ENCODE assay signal across 20 cellular contexts in the genomic region with DNA sequence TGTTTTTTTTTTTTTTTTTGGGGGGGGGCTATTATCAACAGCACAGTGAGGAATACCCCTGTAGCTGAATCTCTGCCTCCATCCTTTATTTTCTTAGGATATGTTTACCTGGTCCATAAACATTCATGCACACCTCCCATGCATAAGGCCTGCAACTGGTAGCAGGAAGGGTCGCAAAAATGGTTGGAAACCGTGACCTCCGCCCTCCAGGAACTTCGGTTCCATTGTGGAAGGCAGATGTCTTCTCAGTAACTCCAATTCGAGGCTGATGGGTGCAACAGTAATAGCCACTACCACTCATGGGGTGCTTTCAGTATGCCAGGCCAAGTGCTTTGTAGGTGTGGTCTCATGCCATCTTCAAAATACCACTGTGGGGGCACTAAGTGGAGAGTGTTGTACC.
"Had no signal": no experiment of that assay in that cellular context is flagged by ENCODE, and none has a peak within 500 bp of the region (broad histone marks: within the 10 kb centered on the region; RNA-seq: fewer than 3 reads in every experiment).

No MANE protein-coding gene starts in this region.

- H3K4me1 ChIP-seq: SJCRH30 had no signal

- H3K27ac ChIP-seq: colonic mucosa, SJCRH30 had no signal

- H3K27ac Mint-ChIP-seq: activated CD4-positive, alpha-beta T cell treated with anti-CD3 and anti-CD28 coated beads for 36 hours; activated CD8-positive, alpha-beta memory T cell treated with anti-CD3 and anti-CD28 coated beads, Interleukin-2, amount 10 ng/mL, durations not matched to agents 7 days and 5 days; activated CD8-positive, alpha-beta T cell treated with anti-CD3 and anti-CD28 coated beads, Interleukin-2, amount 10 ng/mL, durations not matched to agents 7 days and 5 days; activated naive CD4-positive, alpha-beta T cell treated with anti-CD3 and anti-CD28 coated beads, Interleukin-2, amount 50 U/mL, for 24 hours; activated naive CD8-positive, alpha-beta T cell treated with anti-CD3 and anti-CD28 coated beads, Interleukin-2, amount 50 U/mL, for 24 hours; activated T-helper 2 cell treated with anti-CD3 and anti-CD28 coated beads, Interferon-gamma antibody, Interleukin-2, Interleukin-4, amounts not matched to agents 10 μg/mL and 5 μg/mL and 100 μg/mL, durations not matched to agents 14 hours and 24 hours and 36 hours; nephron had no signal

- DNase-seq: activated CD4-positive, alpha-beta T cell treated with anti-CD3 and anti-CD28 coated beads for 36 hours; activated CD4-positive, CD25-positive, alpha-beta regulatory T cell; activated CD8-positive, alpha-beta memory T cell treated with anti-CD3 and anti-CD28 coated beads, Interleukin-2, amount 10 ng/mL, durations not matched to agents 7 days and 5 days; activated CD8-positive, alpha-beta T cell treated with anti-CD3 and anti-CD28 coated beads, Interleukin-2, amount 10 ng/mL, durations not matched to agents 7 days and 5 days; activated naive CD8-positive, alpha-beta T cell treated with anti-CD3 and anti-CD28 coated beads, Interleukin-2, amount 50 U/mL, for 24 hours; activated T-cell treated with anti-CD3 and anti-CD28 coated beads, Interleukin-2, amount 50 U/mL, for 48 hours; anterior cingulate cortex; cerebellar nuclear complex; colonic mucosa; dorsolateral prefrontal cortex; effector memory CD4-positive, alpha-beta T cell; foreskin fibroblast; left ventricle myocardium superior; SJCRH30; stimulated activated naive CD4-positive, alpha-beta T cell treated with Interleukin-2 at 50 U/mL for 16 hours; upper lobe of left lung had no signal

- H3K9me3 ChIP-seq: colonic mucosa, prostate gland, SJCRH30, upper lobe of left lung had no signal

- H3K9me3 Mint-ChIP-seq: activated naive CD4-positive, alpha-beta T cell treated with anti-CD3 and anti-CD28 coated beads, Interleukin-2, amount 50 U/mL, for 24 hours; activated naive CD8-positive, alpha-beta T cell treated with anti-CD3 and anti-CD28 coated beads, Interleukin-2, amount 50 U/mL, for 24 hours; activated T-helper 2 cell treated with anti-CD3 and anti-CD28 coated beads, Interferon-gamma antibody, Interleukin-2, Interleukin-4, amounts not matched to agents 10 μg/mL and 5 μg/mL and 100 μg/mL, durations not matched to agents 14 hours and 24 hours and 36 hours; nephron had no signal

- H3K4me3 Mint-ChIP-seq: activated CD8-positive, alpha-beta memory T cell treated with anti-CD3 and anti-CD28 coated beads, Interleukin-2, amount 10 ng/mL, durations not matched to agents 7 days and 5 days; activated CD8-positive, alpha-beta T cell treated with anti-CD3 and anti-CD28 coated beads, Interleukin-2, amount 10 ng/mL, durations not matched to agents 7 days and 5 days; activated naive CD8-positive, alpha-beta T cell treated with anti-CD3 and anti-CD28 coated beads, Interleukin-2, amount 50 U/mL, for 24 hours had no signal

- H3K27me3 ChIP-seq: colonic mucosa, dorsolateral prefrontal cortex, upper lobe of left lung had no signal

- H3K4me3 ChIP-seq: colonic mucosa, prostate gland, SJCRH30 had no signal

- H3K27me3 Mint-ChIP-seq: activated CD4-positive, alpha-beta T cell treated with anti-CD3 and anti-CD28 coated beads for 36 hours; activated naive CD4-positive, alpha-beta T cell treated with anti-CD3 and anti-CD28 coated beads, Interleukin-2, amount 50 U/mL, for 24 hours; activated naive CD8-positive, alpha-beta T cell treated with anti-CD3 and anti-CD28 coated beads, Interleukin-2, amount 50 U/mL, for 24 hours had no signal

- H3K36me3 Mint-ChIP-seq: activated CD8-positive, alpha-beta memory T cell treated with anti-CD3 and anti-CD28 coated beads, Interleukin-2, amount 10 ng/mL, durations not matched to agents 7 days and 5 days; activated naive CD4-positive, alpha-beta T cell treated with anti-CD3 and anti-CD28 coated beads, Interleukin-2, amount 50 U/mL, for 24 hours had no signal

- H3K36me3 ChIP-seq: colonic mucosa, prostate gland, SJCRH30, upper lobe of left lung had no signal
